ENCODE assay signal across 1 cellular context in genomic region chr17:72077326-72077960, GRCh38.
TF ChIP-seq lines count a peak whose summit lies in the region.

No MANE protein-coding gene starts in this region.

TF ChIP-seq in WTC11, 78 proteins besides CTCF, POLR2A, EP300 and RAD21 (continued from another document):
- TF ChIP-seq PRDM15 (CRISPR knock-in tag; IDR thresholded peaks at IDR 0.05): no peak
- no peak for TF ChIP-seq MXD4 (CRISPR knock-in tag; IDR thresholded peaks at IDR 0.05; ENCODE audit: borderline replicate concordance)
- TF ChIP-seq GTF2I (CRISPR knock-in tag; conservative IDR thresholded peaks at IDR 0.05): no peak
- TF ChIP-seq CBFB (CRISPR knock-in tag; IDR thresholded peaks at IDR 0.05; ENCODE audit: low read depth): no peak
- no peak for TF ChIP-seq ETV6 (CRISPR knock-in tag; IDR thresholded peaks at IDR 0.05)
- TF ChIP-seq RELA (CRISPR knock-in tag; IDR thresholded peaks at IDR 0.05; ENCODE audit: borderline replicate concordance): no peak
